In the genomic region with DNA sequence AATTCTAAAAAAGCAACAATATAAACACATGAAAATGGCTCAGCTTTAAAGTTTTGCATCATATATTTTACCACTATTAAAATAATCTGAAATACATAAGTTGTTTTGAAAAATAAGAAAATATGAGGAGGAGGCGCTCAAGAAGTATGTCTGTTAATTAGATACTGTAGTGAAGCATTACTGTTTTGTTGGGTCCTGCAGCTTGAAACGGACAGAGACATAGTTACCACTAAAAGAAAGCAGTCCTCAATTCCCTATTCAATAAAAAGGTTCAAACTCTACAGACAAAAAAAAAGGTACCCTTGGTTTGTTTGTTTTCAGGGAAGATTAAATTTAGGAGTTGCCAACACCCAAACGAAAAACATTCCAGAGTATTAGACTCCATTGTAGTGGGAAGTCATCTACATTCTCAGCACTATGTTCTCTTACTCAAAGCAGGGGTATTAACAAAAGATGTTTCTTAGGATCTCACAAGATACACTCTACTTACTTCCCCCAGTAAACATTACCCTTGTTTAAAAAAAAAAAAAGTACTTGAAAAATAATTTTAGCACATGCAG, we compare ENCODE assay signal across 9 cellular contexts. TPM values are rescaled to one million over a fixed set of nuclear protein-coding genes. Genes with fewer than 3 reads are reported as not detected.
DNase-seq lines count a peak whose midpoint lies in the region; ATAC-seq and TF ChIP-seq lines count a peak whose summit lies in the region.
"Had no signal": no experiment of that assay in that cellular context is flagged by ENCODE, and none has a peak within 500 bp of the region (broad histone marks: within the 10 kb centered on the region; RNA-seq: fewer than 3 reads in every experiment).

No MANE protein-coding gene starts in this region.

- intact Hi-C loops in IMR-90 (cut with micrococcal nuclease), result loop anchor here (5.0 to 10.0 kb wide), 2 partner anchors 65 to 103 kb away; no protein-coding TSS in a partner anchor
- intact Hi-C loops in colonic mucosa (cut with DNase I), result no loop called here
- intact Hi-C loops in naive thymus-derived CD4-positive, alpha-beta T cell (cut with micrococcal nuclease), result no loop called here

- peak overlapping the region; percentile 100 for H3K4me2 ChIP-seq in IMR-90 (ENCODE audit: low read depth, low read length)

- H3K9me3 ChIP-seq in IMR-90 (ENCODE audit: control insufficient read depth, insufficient read depth, low read length) (no peaks in the 10 kb centered on the region), colonic mucosa (no peaks in the 10 kb centered on the region)
- no peaks in the 10 kb centered on the region for H3K9me3 ChIP-seq in naive thymus-derived CD4-positive, alpha-beta T cell (ENCODE audit: control insufficient read depth in 2 of 3, low read length in 3 of 3)

- no peak overlapping the region for H2BK20ac ChIP-seq in IMR-90 (ENCODE audit: low read depth, low read length)

- H3K9me1 ChIP-seq in IMR-90 (ENCODE audit: insufficient read depth, low read length), result peaks cover 5% of the 10 kb centered on the region; the same call in 1 of the 2 replicates

- H3K79me1 ChIP-seq in IMR-90 (ENCODE audit: low read depth in 1 of 2, low read length in 2 of 2), result peaks cover 6 to 36% of the 10 kb centered on the region in 2 experiments; a peak in 3 of 4 replicates

- BruUV-seq in IMR-90 (replicated peaks; lab: Mats Ljungman, UMichigan), result no TSS peak

- no peak for DNase-seq in BJ (ENCODE audit: low read depth)
- peak; percentile 4 for DNase-seq in IMR-90
- DNase-seq in colonic mucosa, result no peak
- no peak for DNase-seq in naive thymus-derived CD4-positive, alpha-beta T cell
- DNase-seq in OCI-M2 (lab: John Stamatoyannopoulos, UW; ENCODE audit: unreplicated experiment), result no peak
- DNase-seq in AG20443 (ENCODE audit: low spot score), result no peak
- no peak for DNase-seq in activated naive CD4-positive, alpha-beta T cell (lab: John Stamatoyannopoulos, UW)
- no peak for DNase-seq in dedifferentiated amniotic fluid mesenchymal stem cell (ENCODE audit: extremely low spot score)
- DNase-seq: central memory CD4-positive, alpha-beta T cell had no signal

- TF ChIP-seq POLR2A in IMR-90 (IDR thresholded peaks at IDR 0.05; ENCODE audit: low read depth, low read length), result no peak

- no peak overlapping the region for H2AK9ac ChIP-seq in IMR-90 (replicated peaks; ENCODE audit: low read depth, low read length, poor library complexity)

- peaks cover 10% of the 10 kb centered on the region; the same call in 1 of the 2 replicates for H3K4me1 ChIP-seq in IMR-90 (ENCODE audit: control insufficient read depth, insufficient read depth, low read length)
- H3K4me1 ChIP-seq in colonic mucosa, result no peaks in the 10 kb centered on the region
- peaks cover 5 to 10% of the 10 kb centered on the region in 2 donors for H3K4me1 ChIP-seq in naive thymus-derived CD4-positive, alpha-beta T cell (ENCODE audit: control insufficient read depth in 2 of 2, insufficient read depth in 2 of 2, low read length in 2 of 2)

- H4K8ac ChIP-seq in IMR-90 (ENCODE audit: low read depth in 2 of 2, low read length in 2 of 2), result no peak overlapping the region

- H3K27me3 ChIP-seq in BJ (ENCODE audit: control insufficient read depth, insufficient read depth, low read length) (no peaks in the 10 kb centered on the region), IMR-90 (ENCODE audit: control insufficient read depth, insufficient read depth, low read length) (no peaks in the 10 kb centered on the region), colonic mucosa (no peaks in the 10 kb centered on the region)
- H3K27me3 ChIP-seq in naive thymus-derived CD4-positive, alpha-beta T cell (ENCODE audit: control insufficient read depth in 2 of 2, insufficient read depth in 2 of 2, low read length in 2 of 2), result peaks cover 9 to 10% of the 10 kb centered on the region in 2 donors

- TF ChIP-seq RAD21 in IMR-90 (IDR thresholded peaks at IDR 0.05; ENCODE audit: low read length), result no peak

- peak overlapping the region; percentile 37; the same call in 1 of the 2 replicates for H3K9ac ChIP-seq in IMR-90 (ENCODE audit: low read depth, low read length)
- peak overlapping the region in 1 of 2 donors; percentile 70 for H3K9ac ChIP-seq in colonic mucosa (ENCODE audit: low read depth in 2 of 2, low read length in 2 of 2)

- no peaks in the 10 kb centered on the region for H3K36me3 ChIP-seq in BJ (ENCODE audit: control insufficient read depth, insufficient read depth, low read length)
- H3K36me3 ChIP-seq in IMR-90 (ENCODE audit: control insufficient read depth, insufficient read depth, low read length), result no peaks in the 10 kb centered on the region
- H3K36me3 ChIP-seq in colonic mucosa, result no peaks in the 10 kb centered on the region
- H3K36me3 ChIP-seq in naive thymus-derived CD4-positive, alpha-beta T cell (ENCODE audit: control insufficient read depth in 2 of 3, insufficient read depth in 3 of 3, low read length in 3 of 3), result no peaks in the 10 kb centered on the region

- peak overlapping the region; percentile 58; the same call in 1 of the 2 replicates for H3K23ac ChIP-seq in IMR-90 (ENCODE audit: low read depth, low read length)

- no CpG with 5 or more reads among the region's 3 CpGs for WGBS in IMR-90 (ENCODE audit: extremely low coverage in 2 of 2, insufficient read length in 1 of 2), 2 experiments

- CTCF ChIA-PET in BJ (lab: Yijun Ruan, JAX), result interaction anchor here (0.6 to 1.2 kb wide), 2 partner anchors 268 to 930 kb away, joined by 3 read pairs; no protein-coding TSS in a partner anchor
- CTCF ChIA-PET in IMR-90 (lab: Yijun Ruan, JAX), result interaction anchor here (0.6 kb wide), 3 partner anchors 175 to 1262 kb away, joined by 3 to 6 read pairs (median 3); no protein-coding TSS in a partner anchor
- CTCF ChIA-PET in naive thymus-derived CD4-positive, alpha-beta T cell (lab: Charles Lee), result interaction anchor here (0.6 to 0.7 kb wide), 2 partner anchors 87 to 348 kb away, joined by 4 to 6 read pairs; no protein-coding TSS in a partner anchor

- no peak for TF ChIP-seq CTCF in BJ (IDR thresholded peaks at IDR 0.05; ENCODE audit: insufficient read depth, low read depth, low read length)
- no peak for TF ChIP-seq CTCF in IMR-90 (conservative IDR thresholded peaks at IDR 0.05; ENCODE audit: low read depth, low read length)
- no peak for TF ChIP-seq CTCF in colonic mucosa (IDR thresholded peaks at IDR 0.05)

- POLR2A ChIA-PET in BJ (lab: Charles Lee), result interaction anchor here (0.6 kb wide), 2 partner anchors 91 to 136 kb away, joined by 3 to 10 read pairs; no protein-coding TSS in a partner anchor
- POLR2A ChIA-PET in IMR-90 (lab: Charles Lee; ENCODE audit: unreplicated experiment), result no interaction called here
- POLR2A ChIA-PET in naive thymus-derived CD4-positive, alpha-beta T cell (lab: Charles Lee), result no interaction called here

- H3K18ac ChIP-seq in IMR-90 (ENCODE audit: low read depth, low read length), result no peak overlapping the region

- no peak overlapping the region for H3K27ac ChIP-seq in IMR-90 (ENCODE audit: insufficient read depth, low read length)
- peak overlapping the region; percentile 41 for H3K27ac ChIP-seq in colonic mucosa
- no peak overlapping the region for H3K27ac ChIP-seq in naive thymus-derived CD4-positive, alpha-beta T cell (ENCODE audit: low read depth, low read length)

- dilution Hi-C loops in IMR-90 (cut with HindIII; ENCODE audit: low sequenced_read_pairs, unreplicated experiment), result no loop called here

- peaks cover 20% of the 10 kb centered on the region for H4K20me1 ChIP-seq in IMR-90 (ENCODE audit: insufficient read depth, low read length)

- no peak overlapping the region for H3K14ac ChIP-seq in IMR-90 (replicated peaks; ENCODE audit: low read depth, low read length)

- no peak overlapping the region for H4K91ac ChIP-seq in IMR-90 (ENCODE audit: insufficient read depth, low read depth, low read length)

- H2AFZ ChIP-seq in IMR-90 (replicated peaks; ENCODE audit: low read length, poor library complexity), result no peak overlapping the region

- H3K4me3 ChIP-seq in BJ (ENCODE audit: low read depth, low read length), result peak overlapping the region; percentile 98
- peak overlapping the region; percentile 37; the same call in 1 of the 2 replicates for H3K4me3 ChIP-seq in IMR-90 (ENCODE audit: insufficient read depth, low read depth, low read length)
- peak overlapping the region; percentile 80 for H3K4me3 ChIP-seq in colonic mucosa
- no peak overlapping the region for H3K4me3 ChIP-seq in naive thymus-derived CD4-positive, alpha-beta T cell (ENCODE audit: low read length)

- H3K9me3 Mint-ChIP-seq in naive thymus-derived CD4-positive, alpha-beta T cell, result peaks cover 0 to 2% (median 0%) of the 10 kb centered on the region in 11 donors

- peaks cover 6 to 24% (median 20%) of the 10 kb centered on the region in 7 donors for H3K4me1 Mint-ChIP-seq in naive thymus-derived CD4-positive, alpha-beta T cell

- H3K36me3 Mint-ChIP-seq in naive thymus-derived CD4-positive, alpha-beta T cell, result no peaks in the 10 kb centered on the region

- no peak overlapping the region for H3K27ac Mint-ChIP-seq in naive thymus-derived CD4-positive, alpha-beta T cell

- H2BK120ac ChIP-seq in IMR-90 (ENCODE audit: low read depth, low read length), result no peak overlapping the region

- no peak overlapping the region for H2BK15ac ChIP-seq in IMR-90 (ENCODE audit: low read depth, low read length)

- peak overlapping the region; percentile 11 for H2BK5ac ChIP-seq in IMR-90 (ENCODE audit: low read depth, low read length, poor library complexity, severe bottlenecking)

- peaks cover 50 to 61% (median 59%) of the 10 kb centered on the region in 5 donors for H3K27me3 Mint-ChIP-seq in naive thymus-derived CD4-positive, alpha-beta T cell

- in situ Hi-C loops in IMR-90 (cut with MboI; ENCODE audit: low sequenced_read_pairs), result loop anchor here (5.0 kb wide), 1 partner anchor 265 kb away; no protein-coding TSS in a partner anchor

- H4K5ac ChIP-seq in IMR-90 (ENCODE audit: low read depth, low read length), result no peak overlapping the region

- no peak overlapping the region for H2AK5ac ChIP-seq in IMR-90 (ENCODE audit: low read depth, low read length)

- ATAC-seq in IMR-90 (ENCODE audit: low read depth), result no peak
- ATAC-seq in naive thymus-derived CD4-positive, alpha-beta T cell, result no peak

- H3K56ac ChIP-seq in IMR-90 (ENCODE audit: extremely low read depth, insufficient read depth, low read length), result no peak overlapping the region

- H3K4me3 Mint-ChIP-seq in naive thymus-derived CD4-positive, alpha-beta T cell, result peak overlapping the region in 7 of 10 donors; percentile 8 to 79 (median 66)

- H3K4ac ChIP-seq in IMR-90 (ENCODE audit: low read depth, low read length), result no peak overlapping the region

TF ChIP-seq in IMR-90, 13 proteins besides CTCF, POLR2A, EP300 and RAD21 (continues in another document):
- no peak for TF ChIP-seq FOS (IDR thresholded peaks at IDR 0.05; ENCODE audit: low read depth, low read length)
- no peak for TF ChIP-seq RFX5 (IDR thresholded peaks at IDR 0.05; ENCODE audit: low read depth, low read length)

RNA-seq across cellular contexts. Expression of gene PAWR, which starts 3.0 kb away (rescaled TPM):
- 10.5 and 13.1 TPM in 2 replicates for polyA plus RNA-seq in BJ (2011; rRNA removed)
- 6.4 and 12.4 TPM in 2 replicates for polyA minus RNA-seq in BJ (2011; rRNA and poly(A)+ RNA removed)
- 13.6 and 34.4 TPM in 2 replicates for total RNA-seq in IMR-90 (2012; rRNA removed)
- 13.2 and 13.3 TPM in 2 replicates for polyA plus RNA-seq in IMR-90 (2012; rRNA removed)
- 9.8 and 10.8 TPM in 2 replicates for polyA plus RNA-seq in IMR-90 (2012; cell fraction: cytosol; rRNA removed)
- 18.7 and 33.9 TPM in 2 replicates for polyA plus RNA-seq in IMR-90 (2012; cell fraction: nucleus; rRNA removed; ENCODE audit: low replicate concordance)
- 100 to 1,000 TPM; 135 to 211 TPM for total RNA-seq in colonic mucosa
- 1 to 10 TPM; 1.8 to 3.6 (median 3.0) TPM for total RNA-seq in naive thymus-derived CD4-positive, alpha-beta T cell
- polyA plus RNA-seq in naive thymus-derived CD4-positive, alpha-beta T cell, result 1 to 10 TPM in 1 of 2 donors, under 1 TPM in 1; 0.06 to 1.3 TPM
